1 cellular context compared by ENCODE assay signal in genomic region chr12:45299132-45299692, GRCh38.
A peak's percentile ranks its signal among the peaks of the same experiment; 100 is the strongest.
TF ChIP-seq lines count a peak whose summit lies in the region.

No MANE protein-coding gene starts in this region.

TF ChIP-seq in K562, 482 proteins besides CTCF, POLR2A, EP300 and RAD21 (continued from another document):
- TF ChIP-seq STAT5A (IDR thresholded peaks at IDR 0.05; ENCODE audit: borderline replicate concordance, low read length): 0 out of 2 replicates have a peak, but pooled peaks have one; percentile 41
- no peak for TF ChIP-seq ZNF75A (CRISPR knock-in tag; IDR thresholded peaks at IDR 0.05)
- no peak for TF ChIP-seq SRSF3 (IDR thresholded peaks at IDR 0.05; ENCODE audit: insufficient read depth, low read length)
- peak; percentile 53 for TF ChIP-seq DPF2 (IDR thresholded peaks at IDR 0.05)
- TF ChIP-seq JUN (IDR thresholded peaks at IDR 0.05; ENCODE audit: borderline replicate concordance, low read depth, low read length): peak; percentile 24; the same call in 1 of the 2 replicates
- TF ChIP-seq JUN (CRISPR knock-in tag; IDR thresholded peaks at IDR 0.05; ENCODE audit: borderline replicate concordance): no peak
- TF ChIP-seq HDGF (IDR thresholded peaks at IDR 0.05): 0 out of 2 replicates have a peak, but pooled peaks have one; percentile 33
- 0 out of 4 replicates have a peak, but pooled peaks of 1 of the 2 experiments have one; percentile 38 for TF ChIP-seq HDAC1 (IDR thresholded peaks at IDR 0.05)
- peak; percentile 26 for TF ChIP-seq ETV1 (tag; conservative IDR thresholded peaks at IDR 0.05; ENCODE audit: low read depth)
- TF ChIP-seq PML (IDR thresholded peaks at IDR 0.05; ENCODE audit: low read length): 0 out of 2 replicates have a peak, but pooled peaks have one; percentile 39
- no peak for TF ChIP-seq SMAD1 (IDR thresholded peaks at IDR 0.05; ENCODE audit: low read depth, low read length, partially characterized antibody)
- 0 out of 2 replicates have a peak, but pooled peaks have one; percentile 45 for TF ChIP-seq TAL1 (IDR thresholded peaks at IDR 0.05)
- TF ChIP-seq KLF16 (IDR thresholded peaks at IDR 0.05): peak; percentile 39; the same call in 1 of the 2 replicates
- no peak for TF ChIP-seq ZFP36 (IDR thresholded peaks at IDR 0.05; ENCODE audit: low read depth, low read length, partially characterized antibody)
- 0 out of 2 replicates have a peak, but pooled peaks have one; percentile 15 for TF ChIP-seq SMARCA4 (IDR thresholded peaks at IDR 0.05)
- TF ChIP-seq FOSL1 (tag; conservative IDR thresholded peaks at IDR 0.05): 0 out of 2 replicates have a peak, but pooled peaks have one; percentile 27
- TF ChIP-seq ATF3 (IDR thresholded peaks at IDR 0.05): peak; percentile 79
- no peak for TF ChIP-seq ATF3 (CRISPR knock-in tag; conservative IDR thresholded peaks at IDR 0.05)
- TF ChIP-seq MITF (IDR thresholded peaks at IDR 0.05): no peak
- TF ChIP-seq CSDE1 (IDR thresholded peaks at IDR 0.05): no peak
- TF ChIP-seq HMBOX1 (IDR thresholded peaks at IDR 0.05): peak; percentile 86
